ENCODE assay signal across 11 cellular contexts in genomic region chr17:74282587-74283370, GRCh38. TPM values are rescaled to one million over a fixed set of nuclear protein-coding genes. Genes with fewer than 3 reads are reported as not detected.
DNase-seq lines count a peak whose midpoint lies in the region; TF ChIP-seq lines count a peak whose summit lies in the region.
"Had no signal": no experiment of that assay in that cellular context is flagged by ENCODE, and none has a peak within 500 bp of the region (broad histone marks: within the 10 kb centered on the region; RNA-seq: fewer than 3 reads in every experiment).

No MANE protein-coding gene starts in this region.

- H3K27me3 ChIP-seq in GM06990 (replicated peaks; ENCODE audit: control insufficient read depth, insufficient read depth, low read length) (no peaks in the 10 kb centered on the region), prostate gland (replicated peaks; ENCODE audit: insufficient read depth) (no peaks in the 10 kb centered on the region), HAP-1 (ENCODE audit: low read depth) (no peaks in the 10 kb centered on the region), tibial artery (peaks cover 0 to 19% of the 10 kb centered on the region in 2 donors)

- TF ChIP-seq POLR2A in prostate gland (IDR thresholded peaks at IDR 0.05) = no peak

- TF ChIP-seq CTCF in GM06990 (IDR thresholded peaks at IDR 0.05; ENCODE audit: insufficient read depth, low read length, poor library complexity, severe bottlenecking) (no peak), RWPE1 (conservative IDR thresholded peaks at IDR 0.05; ENCODE audit: low read depth) (no peak), prostate gland (IDR thresholded peaks at IDR 0.05) (no peak), tibial artery (IDR thresholded peaks at IDR 0.05) (no peak)

- H3K4me1 ChIP-seq in prostate gland (replicated peaks) (no peaks in the 10 kb centered on the region), HAP-1 (no peaks in the 10 kb centered on the region), tibial artery (no peaks in the 10 kb centered on the region)

- H3K36me3 ChIP-seq in GM06990 (ENCODE audit: control insufficient read depth, insufficient read depth, low read length) (no peaks in the 10 kb centered on the region), prostate gland (no peaks in the 10 kb centered on the region), HAP-1 (replicated peaks) (no peaks in the 10 kb centered on the region), tibial artery (no peaks in the 10 kb centered on the region)
- H3K36me3 ChIP-seq: neural progenitor cell had no signal

- intact Hi-C loops in prostate gland (cut with DNase I) (no loop called here), tibial artery (cut with DNase I; ENCODE audit: low total_unique reads) (loop anchor here (10.0 kb wide), 1 partner anchor 188 kb away; no protein-coding TSS in a partner anchor)

- H3K4me3 ChIP-seq in GM06990 (replicated peaks; ENCODE audit: low read depth, low read length) (no peak overlapping the region), prostate gland (no peak overlapping the region), HAP-1 (no peak overlapping the region), tibial artery (no peak overlapping the region)
- H3K4me3 ChIP-seq: neural progenitor cell had no signal

- CTCF ChIA-PET in RWPE1 (lab: Yijun Ruan, JAX) = interaction anchor here (0.7 kb wide), 1 partner anchor 171 kb away, joined by 3 read pairs; no protein-coding TSS in a partner anchor

- peak overlapping the region; percentile 66 for H3K27ac ChIP-seq in RWPE1
- H3K27ac ChIP-seq in prostate gland = no peak overlapping the region
- no peak overlapping the region for H3K27ac ChIP-seq in tibial artery
- H3K27ac ChIP-seq: neural progenitor cell had no signal

- H3K9me3 ChIP-seq in prostate gland (no peaks in the 10 kb centered on the region), HAP-1 (no peaks in the 10 kb centered on the region), tibial artery (no peaks in the 10 kb centered on the region)

- POLR2A ChIA-PET in RWPE1 (lab: Yijun Ruan, JAX; ENCODE audit: low non-redundant PET) = no interaction called here

- in situ Hi-C loops in HAP-1 (cut with MboI; ENCODE audit: low sequenced_read_pairs) = no loop called here

- DNase-seq in GM06990 (ENCODE audit: extremely low read depth, insufficient read length) = peak; percentile 44
- DNase-seq in RWPE1 (ENCODE audit: low spot score) = peak; percentile 65
- peak; percentile 54 for DNase-seq in activated T-helper 9 cell treated with anti-CD3 and anti-CD28 coated beads, Interleukin-2, amount 50 U/mL, for 16 hours (ENCODE audit: low read depth)
- DNase-seq in stimulated activated CD4-positive, alpha-beta T cell treated with anti-CD3 and anti-CD28 coated beads, Interleukin-15, amount 100 ng/mL, for 48 hours (ENCODE audit: low read depth in 2 of 2) = peak; percentile 56 to 61
- no peak for DNase-seq in prostate gland (ENCODE audit: low spot score)
- no peak for DNase-seq in DMS153 (lab: John Stamatoyannopoulos, UW)
- DNase-seq in HAP-1 (ENCODE audit: low spot score in 2 of 2) = no peak
- DNase-seq in tibial artery = no peak
- DNase-seq: NCI-H187 treated with DMSO at 0.1 percent for 48 hours had no signal

- 44% methylated on average over 9 of the region's 9 CpGs for WGBS in prostate gland

RNA-seq across cellular contexts. Expression of gene DNAI2, which starts 8.7 kb away (rescaled TPM):
- 1 to 10 TPM in 1 of 2 donors, not detected in 1; 4.3 TPM for total RNA-seq in prostate gland
- total RNA-seq: glomerular endothelial cell had no signal

RNA-seq across cellular contexts. Expression of gene KIF19, which starts 43.2 kb away (rescaled TPM):
- total RNA-seq in prostate gland = under 1 TPM; 0.36 to 0.62 TPM

Comparison
In these comparisons a context has a peak if more than half of its experiments do, and no peak if none do; other contexts are left out.
1. DNase-seq: peak in GM06990 (single experiment), RWPE1 (single experiment), activated T-helper 9 cell treated with anti-CD3 and anti-CD28 coated beads, Interleukin-2, amount 50 U/mL, for 16 hours (single experiment) and stimulated activated CD4-positive, alpha-beta T cell treated with anti-CD3 and anti-CD28 coated beads, Interleukin-15, amount 100 ng/mL, for 48 hours (2 of 2); none in prostate gland (single experiment), DMS153 (single experiment), HAP-1 (0 of 2) and tibial artery (0 of 2).